In genomic region chrX:132490086-132490419, GRCh38 we compare ENCODE assay signal across 8 cellular contexts. TPM values are rescaled to one million over a fixed set of nuclear protein-coding genes. Genes with fewer than 3 reads are reported as not detected.
DNase-seq lines count a peak whose midpoint lies in the region; ATAC-seq and TF ChIP-seq lines count a peak whose summit lies in the region.

No MANE protein-coding gene starts in this region.

- peak overlapping the region; percentile 94 for H3K27ac ChIP-seq in WERI-Rb-1
- no peak overlapping the region for H3K27ac ChIP-seq in iPS-18a (ENCODE audit: low read length)
- peak overlapping the region in 1 of 2 donors; percentile 87 for H3K27ac ChIP-seq in testis

- TF ChIP-seq CTCF in WERI-Rb-1 (IDR thresholded peaks at IDR 0.05; ENCODE audit: low read depth, low read length) (no peak), testis (IDR thresholded peaks at IDR 0.05) (no peak)

- H3K9me3 Mint-ChIP-seq in activated naive CD4-positive, alpha-beta T cell treated with anti-CD3 and anti-CD28 coated beads, Interleukin-2, amount 50 U/mL, for 24 hours = no peaks in the 10 kb centered on the region

- no peaks in the 10 kb centered on the region for H3K36me3 Mint-ChIP-seq in activated naive CD4-positive, alpha-beta T cell treated with anti-CD3 and anti-CD28 coated beads, Interleukin-2, amount 50 U/mL, for 24 hours

- H3K4me1 Mint-ChIP-seq in activated naive CD4-positive, alpha-beta T cell treated with anti-CD3 and anti-CD28 coated beads, Interleukin-2, amount 50 U/mL, for 24 hours = peaks cover 45% of the 10 kb centered on the region

- 0 to 1% methylated on average over 9 to 11 of the region's 11 CpGs for WGBS in testis, 2 donors

- H3K4me3 ChIP-seq in WERI-Rb-1 (ENCODE audit: low read depth, low read length) (peak overlapping the region; percentile 63), iPS-18a (ENCODE audit: low read length) (peak overlapping the region; percentile 70), testis (peak overlapping the region; percentile 53 to 70)

- intact Hi-C loops in testis (cut with DNase I; ENCODE audit: low total_unique reads) = no loop called here

- peak overlapping the region; percentile 95 for H3K4me3 Mint-ChIP-seq in activated naive CD4-positive, alpha-beta T cell treated with anti-CD3 and anti-CD28 coated beads, Interleukin-2, amount 50 U/mL, for 24 hours

- H3K9me3 ChIP-seq in WERI-Rb-1 (ENCODE audit: severe bottlenecking) (no peaks in the 10 kb centered on the region), iPS-18a (ENCODE audit: control insufficient read depth, low read depth, low read length) (peaks cover 4% of the 10 kb centered on the region), testis (no peaks in the 10 kb centered on the region)

- H3K9ac ChIP-seq in iPS-18a (ENCODE audit: low read length) = peak overlapping the region; percentile 64

- no peak for DNase-seq in activated naive CD4-positive, alpha-beta T cell treated with Interleukin-2 at 50 U/mL for 16 hours
- peak; percentile 9 for DNase-seq in WERI-Rb-1
- DNase-seq in testis = no peak
- DNase-seq in AG08395 (ENCODE audit: low spot score) = no peak
- DNase-seq in foreskin melanocyte = no peak

- no peak for TF ChIP-seq POLR2A in testis (IDR thresholded peaks at IDR 0.05)

- H3K36me3 ChIP-seq in WERI-Rb-1 (no peaks in the 10 kb centered on the region), iPS-18a (ENCODE audit: control insufficient read depth, low read depth, low read length) (no peaks in the 10 kb centered on the region), testis (ENCODE audit: low read depth, missing control alignments) (no peaks in the 10 kb centered on the region)

- H3K27me3 ChIP-seq in WERI-Rb-1 (ENCODE audit: insufficient read depth, low read depth, severe bottlenecking) (no peaks in the 10 kb centered on the region), iPS-18a (ENCODE audit: control insufficient read depth, insufficient read depth, low read length) (peaks cover 25% of the 10 kb centered on the region), testis (no peaks in the 10 kb centered on the region)

- H3K27ac Mint-ChIP-seq in activated naive CD4-positive, alpha-beta T cell treated with anti-CD3 and anti-CD28 coated beads, Interleukin-2, amount 50 U/mL, for 24 hours = peak overlapping the region; percentile 98

- H3K4me1 ChIP-seq in iPS-18a (ENCODE audit: control insufficient read depth, low read depth, low read length) = no peaks in the 10 kb centered on the region
- no peaks in the 10 kb centered on the region for H3K4me1 ChIP-seq in testis

- no peaks in the 10 kb centered on the region for H3K27me3 Mint-ChIP-seq in activated naive CD4-positive, alpha-beta T cell treated with anti-CD3 and anti-CD28 coated beads, Interleukin-2, amount 50 U/mL, for 24 hours

- peak; percentile 6 for ATAC-seq in HG03135 (IDR thresholded peaks at IDR 0.05; ENCODE audit: unreplicated experiment)

RNA-seq across cellular contexts. Expression of gene MBNL3, which starts 1.2 kb away (rescaled TPM):
- total RNA-seq in testis = 100 to 1,000 TPM; 175 to 319 TPM
- 86.5 TPM for polyA plus RNA-seq in testis (ENCODE audit: insufficient read depth, low read depth, low replicate concordance)
